ENCODE assay signal across 13 cellular contexts in genomic region chr14:73272393-73272792, GRCh38.
"Had no signal": no experiment of that assay in that cellular context is flagged by ENCODE, and none has a peak within 500 bp of the region (broad histone marks: within the 10 kb centered on the region; RNA-seq: fewer than 3 reads in every experiment).

No MANE protein-coding gene starts in this region.

- H3K36me3 ChIP-seq: ovary had no signal

- H3K9me3 ChIP-seq: ascending aorta, esophagus squamous epithelium, ovary had no signal

- DNase-seq: activated CD4-positive, alpha-beta T cell treated with anti-CD3 and anti-CD28 coated beads for 4 hours; activated CD8-positive, alpha-beta memory T cell treated with anti-CD3 and anti-CD28 coated beads, Interleukin-2, amount 50 U/mL, for 48 hours; activated CD8-positive, alpha-beta T cell treated with anti-CD3 and anti-CD28 coated beads for 36 hours; esophagus squamous epithelium; left ventricle myocardium superior; mesendoderm; ovary; T-helper 1 cell; trophoblast cell; WERI-Rb-1 had no signal

- ATAC-seq: activated CD8-positive, alpha-beta T cell treated with anti-CD3 and anti-CD28 coated beads for 36 hours; left ventricle myocardium superior; stimulated activated effector memory CD8-positive, alpha-beta T cell treated with anti-CD3 and anti-CD28 coated beads, Interleukin-12 subunit alpha, Interleukin-12 subunit beta, amount 100 ng/mL, for 72 hours had no signal

- H3K4me3 ChIP-seq: ascending aorta, esophagus squamous epithelium, ovary, skin epidermis had no signal

- H3K27me3 ChIP-seq: ascending aorta, esophagus squamous epithelium, ovary had no signal

- H3K27ac ChIP-seq: ascending aorta, ovary, skin epidermis, WERI-Rb-1 had no signal
